Comparison of ENCODE assay signal across 1 cellular context in the genomic region with DNA sequence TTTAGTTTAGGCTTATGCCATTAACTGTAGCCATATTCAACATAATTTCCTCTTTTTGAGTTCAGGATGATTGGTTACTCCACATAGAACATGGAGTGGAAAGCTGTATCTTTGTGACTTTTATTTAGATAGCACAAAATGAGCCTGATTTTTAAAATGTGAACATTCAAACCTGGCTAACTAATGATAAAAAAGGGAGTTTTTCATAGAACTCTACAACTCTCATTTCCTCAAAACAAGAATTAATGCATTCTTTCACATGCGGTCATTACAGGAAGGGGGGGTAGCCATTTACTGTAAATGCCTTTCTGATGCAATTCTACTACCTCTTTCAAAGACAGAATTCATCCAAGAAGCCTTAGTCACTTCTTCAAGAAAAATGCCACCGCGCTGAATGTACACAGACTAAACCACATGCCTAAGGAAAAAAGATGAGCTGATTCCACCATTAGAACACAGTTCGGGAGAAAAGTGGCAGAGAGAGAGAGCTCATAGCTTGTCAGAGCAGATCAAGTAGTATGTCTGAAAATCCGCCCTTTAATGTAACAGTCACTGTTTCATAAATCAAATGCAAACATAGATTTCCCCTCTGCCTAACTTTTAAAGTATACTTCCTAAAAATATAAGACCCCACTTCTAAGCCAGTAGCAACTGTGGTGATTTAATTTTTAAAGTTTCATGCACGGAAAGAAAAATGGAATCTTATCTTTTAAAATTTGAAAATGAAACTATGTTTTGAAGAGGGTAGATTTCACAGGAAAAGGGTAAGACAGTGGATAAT.
TF ChIP-seq lines count a peak whose summit lies in the region.

No MANE protein-coding gene starts in this region.

TF ChIP-seq in K562, 482 proteins besides CTCF, POLR2A, EP300 and RAD21 (continued from another document and continues in another):
- TF ChIP-seq CTCFL (IDR thresholded peaks at IDR 0.05; ENCODE audit: borderline replicate concordance, insufficient read depth, low read depth, low read length, poor library complexity, severe bottlenecking), result no peak
- TF ChIP-seq, protein P1, sequence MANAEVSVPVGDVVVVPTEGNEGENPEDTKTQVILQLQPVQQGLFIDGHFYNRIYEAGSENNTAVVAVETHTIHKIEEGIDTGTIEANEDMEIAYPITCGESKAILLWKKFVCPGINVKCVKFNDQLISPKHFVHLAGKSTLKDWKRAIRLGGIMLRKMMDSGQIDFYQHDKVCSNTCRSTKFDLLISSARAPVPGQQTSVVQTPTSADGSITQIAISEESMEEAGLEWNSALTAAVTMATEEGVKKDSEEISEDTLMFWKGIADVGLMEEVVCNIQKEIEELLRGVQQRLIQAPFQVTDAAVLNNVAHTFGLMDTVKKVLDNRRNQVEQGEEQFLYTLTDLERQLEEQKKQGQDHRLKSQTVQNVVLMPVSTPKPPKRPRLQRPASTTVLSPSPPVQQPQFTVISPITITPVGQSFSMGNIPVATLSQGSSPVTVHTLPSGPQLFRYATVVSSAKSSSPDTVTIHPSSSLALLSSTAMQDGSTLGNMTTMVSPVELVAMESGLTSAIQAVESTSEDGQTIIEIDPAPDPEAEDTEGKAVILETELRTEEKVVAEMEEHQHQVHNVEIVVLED (CRISPR knock-in tag; IDR thresholded peaks at IDR 0.05), result peak; percentile 46; the same call in 1 of the 2 replicates
- TF ChIP-seq ESRRA (IDR thresholded peaks at IDR 0.05; ENCODE audit: borderline replicate concordance, low read depth), result peak; percentile 59; the same call in 1 of the 2 replicates
- TF ChIP-seq ELK1 (CRISPR knock-in tag; IDR thresholded peaks at IDR 0.05), result no peak
- TF ChIP-seq, protein P2, sequence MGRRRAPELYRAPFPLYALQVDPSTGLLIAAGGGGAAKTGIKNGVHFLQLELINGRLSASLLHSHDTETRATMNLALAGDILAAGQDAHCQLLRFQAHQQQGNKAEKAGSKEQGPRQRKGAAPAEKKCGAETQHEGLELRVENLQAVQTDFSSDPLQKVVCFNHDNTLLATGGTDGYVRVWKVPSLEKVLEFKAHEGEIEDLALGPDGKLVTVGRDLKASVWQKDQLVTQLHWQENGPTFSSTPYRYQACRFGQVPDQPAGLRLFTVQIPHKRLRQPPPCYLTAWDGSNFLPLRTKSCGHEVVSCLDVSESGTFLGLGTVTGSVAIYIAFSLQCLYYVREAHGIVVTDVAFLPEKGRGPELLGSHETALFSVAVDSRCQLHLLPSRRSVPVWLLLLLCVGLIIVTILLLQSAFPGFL (CRISPR knock-in tag; IDR thresholded peaks at IDR 0.05), result no peak
- peak in 1 of 2 experiments; percentile 51; a peak in 2 of 4 replicates for TF ChIP-seq RCOR1 (IDR thresholded peaks at IDR 0.05; ENCODE audit: borderline replicate concordance in 1 of 2, low read depth in 2 of 2, low read length in 2 of 2)
- TF ChIP-seq, protein P3, sequence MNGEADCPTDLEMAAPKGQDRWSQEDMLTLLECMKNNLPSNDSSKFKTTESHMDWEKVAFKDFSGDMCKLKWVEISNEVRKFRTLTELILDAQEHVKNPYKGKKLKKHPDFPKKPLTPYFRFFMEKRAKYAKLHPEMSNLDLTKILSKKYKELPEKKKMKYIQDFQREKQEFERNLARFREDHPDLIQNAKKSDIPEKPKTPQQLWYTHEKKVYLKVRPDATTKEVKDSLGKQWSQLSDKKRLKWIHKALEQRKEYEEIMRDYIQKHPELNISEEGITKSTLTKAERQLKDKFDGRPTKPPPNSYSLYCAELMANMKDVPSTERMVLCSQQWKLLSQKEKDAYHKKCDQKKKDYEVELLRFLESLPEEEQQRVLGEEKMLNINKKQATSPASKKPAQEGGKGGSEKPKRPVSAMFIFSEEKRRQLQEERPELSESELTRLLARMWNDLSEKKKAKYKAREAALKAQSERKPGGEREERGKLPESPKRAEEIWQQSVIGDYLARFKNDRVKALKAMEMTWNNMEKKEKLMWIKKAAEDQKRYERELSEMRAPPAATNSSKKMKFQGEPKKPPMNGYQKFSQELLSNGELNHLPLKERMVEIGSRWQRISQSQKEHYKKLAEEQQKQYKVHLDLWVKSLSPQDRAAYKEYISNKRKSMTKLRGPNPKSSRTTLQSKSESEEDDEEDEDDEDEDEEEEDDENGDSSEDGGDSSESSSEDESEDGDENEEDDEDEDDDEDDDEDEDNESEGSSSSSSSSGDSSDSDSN (IDR thresholded peaks at IDR 0.05; ENCODE audit: borderline replicate concordance in 1 of 2, low read depth in 2 of 2, low read length in 2 of 2), result peak in 1 of 2 experiments; percentile 41; a peak in 1 of 4 replicates
- no peak for TF ChIP-seq HDGF (IDR thresholded peaks at IDR 0.05)
- TF ChIP-seq GATAD2A (IDR thresholded peaks at IDR 0.05), result no peak
- peak; percentile 77 for TF ChIP-seq ZNF507 (tag; conservative IDR thresholded peaks at IDR 0.05)
- TF ChIP-seq, protein P4, sequence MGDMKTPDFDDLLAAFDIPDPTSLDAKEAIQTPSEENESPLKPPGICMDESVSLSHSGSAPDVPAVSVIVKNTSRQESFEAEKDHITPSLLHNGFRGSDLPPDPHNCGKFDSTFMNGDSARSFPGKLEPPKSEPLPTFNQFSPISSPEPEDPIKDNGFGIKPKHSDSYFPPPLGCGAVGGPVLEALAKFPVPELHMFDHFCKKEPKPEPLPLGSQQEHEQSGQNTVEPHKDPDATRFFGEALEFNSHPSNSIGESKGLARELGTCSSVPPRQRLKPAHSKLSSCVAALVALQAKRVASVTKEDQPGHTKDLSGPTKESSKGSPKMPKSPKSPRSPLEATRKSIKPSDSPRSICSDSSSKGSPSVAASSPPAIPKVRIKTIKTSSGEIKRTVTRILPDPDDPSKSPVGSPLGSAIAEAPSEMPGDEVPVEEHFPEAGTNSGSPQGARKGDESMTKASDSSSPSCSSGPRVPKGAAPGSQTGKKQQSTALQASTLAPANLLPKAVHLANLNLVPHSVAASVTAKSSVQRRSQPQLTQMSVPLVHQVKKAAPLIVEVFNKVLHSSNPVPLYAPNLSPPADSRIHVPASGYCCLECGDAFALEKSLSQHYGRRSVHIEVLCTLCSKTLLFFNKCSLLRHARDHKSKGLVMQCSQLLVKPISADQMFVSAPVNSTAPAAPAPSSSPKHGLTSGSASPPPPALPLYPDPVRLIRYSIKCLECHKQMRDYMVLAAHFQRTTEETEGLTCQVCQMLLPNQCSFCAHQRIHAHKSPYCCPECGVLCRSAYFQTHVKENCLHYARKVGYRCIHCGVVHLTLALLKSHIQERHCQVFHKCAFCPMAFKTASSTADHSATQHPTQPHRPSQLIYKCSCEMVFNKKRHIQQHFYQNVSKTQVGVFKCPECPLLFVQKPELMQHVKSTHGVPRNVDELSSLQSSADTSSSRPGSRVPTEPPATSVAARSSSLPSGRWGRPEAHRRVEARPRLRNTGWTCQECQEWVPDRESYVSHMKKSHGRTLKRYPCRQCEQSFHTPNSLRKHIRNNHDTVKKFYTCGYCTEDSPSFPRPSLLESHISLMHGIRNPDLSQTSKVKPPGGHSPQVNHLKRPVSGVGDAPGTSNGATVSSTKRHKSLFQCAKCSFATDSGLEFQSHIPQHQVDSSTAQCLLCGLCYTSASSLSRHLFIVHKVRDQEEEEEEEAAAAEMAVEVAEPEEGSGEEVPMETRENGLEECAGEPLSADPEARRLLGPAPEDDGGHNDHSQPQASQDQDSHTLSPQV (IDR thresholded peaks at IDR 0.05), result peak; percentile 90
- no peak for TF ChIP-seq NCOA2 (IDR thresholded peaks at IDR 0.05; ENCODE audit: partially characterized antibody in 2 of 2)
- TF ChIP-seq TEAD2 (tag; IDR thresholded peaks at IDR 0.05), result peak; percentile 56
- no peak for TF ChIP-seq ZBED1 (IDR thresholded peaks at IDR 0.05)
- peak; percentile 85 for TF ChIP-seq ZNF589 (CRISPR knock-in tag; IDR thresholded peaks at IDR 0.05; ENCODE audit: low read depth)
- TF ChIP-seq EHMT2 (IDR thresholded peaks at IDR 0.05), result peak; percentile 39; the same call in 1 of the 2 replicates
- 0 out of 2 replicates have a peak, but pooled peaks have one; percentile 24 for TF ChIP-seq ZNF449 (CRISPR knock-in tag; IDR thresholded peaks at IDR 0.05)
- TF ChIP-seq ZBTB11 (CRISPR knock-in tag; IDR thresholded peaks at IDR 0.05), result 0 out of 6 replicates have a peak, but pooled peaks of 1 of the 3 experiments have one; percentile 18
- peak; percentile 62 for TF ChIP-seq NFE2 (IDR thresholded peaks at IDR 0.05; ENCODE audit: low read depth)
- no peak for TF ChIP-seq ZKSCAN3 (CRISPR knock-in tag; IDR thresholded peaks at IDR 0.05)
